Comparison of ENCODE assay signal across 8 cellular contexts in the genomic region with DNA sequence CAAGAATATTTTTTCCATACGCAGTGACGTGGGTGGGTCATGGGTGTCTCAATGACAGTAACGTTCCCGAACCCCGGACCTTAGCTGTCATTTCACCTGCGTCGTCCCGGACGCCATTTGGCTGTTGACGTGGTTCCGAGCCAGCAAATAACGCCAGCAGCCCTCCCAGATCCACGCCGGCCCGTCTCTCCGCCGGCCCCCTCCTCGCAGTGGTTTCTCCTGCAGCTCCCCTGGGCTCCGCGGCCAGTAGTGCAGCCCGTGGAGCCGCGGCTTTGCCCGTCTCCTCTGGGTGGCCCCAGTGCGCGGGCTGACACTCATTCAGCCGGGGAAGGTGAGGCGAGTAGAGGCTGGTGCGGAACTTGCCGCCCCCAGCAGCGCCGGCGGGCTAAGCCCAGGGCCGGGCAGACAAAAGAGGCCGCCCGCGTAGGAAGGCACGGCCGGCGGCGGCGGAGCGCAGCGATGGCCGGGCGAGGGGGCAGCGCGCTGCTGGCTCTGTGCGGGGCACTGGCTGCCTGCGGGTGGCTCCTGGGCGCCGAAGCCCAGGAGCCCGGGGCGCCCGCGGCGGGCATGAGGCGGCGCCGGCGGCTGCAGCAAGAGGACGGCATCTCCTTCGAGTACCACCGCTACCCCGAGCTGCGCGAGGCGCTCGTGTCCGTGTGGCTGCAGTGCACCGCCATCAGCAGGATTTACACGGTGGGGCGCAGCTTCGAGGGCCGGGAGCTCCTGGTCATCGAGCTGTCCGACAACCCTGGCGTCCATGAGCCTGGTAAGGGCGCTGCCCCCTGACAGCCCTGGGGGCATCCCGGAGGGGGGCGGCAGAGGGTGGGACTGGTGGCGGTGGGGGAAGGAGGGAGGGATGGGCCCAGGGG. TPM values are rescaled to one million over a fixed set of nuclear protein-coding genes. Genes with fewer than 3 reads are reported as not detected.
DNase-seq lines count a peak whose midpoint lies in the region; ATAC-seq and TF ChIP-seq lines count a peak whose summit lies in the region.

A gene (plus strand): TSS at position 246 of the 869 bp plus-strand sequence. CDS start 214 bp downstream, at position 460.

- 0 to 1% methylated on average over 24 to 61 of the region's 82 CpGs for WGBS in body of pancreas, 2 donors
- WGBS in hepatocyte (ENCODE audit: low lambda C conversion rate, missing lambda C conversion rate) = 1% methylated on average over 79 of the region's 82 CpGs

- H3K79me2 ChIP-seq in hepatocyte = no peaks in the 10 kb centered on the region

- H3K27me3 ChIP-seq in body of pancreas (no peaks in the 10 kb centered on the region), hepatocyte (peaks cover 5% of the 10 kb centered on the region)

- H3K27ac Mint-ChIP-seq in HFFc6 = no peak within 1 kb of the TSS

- H3K36me3 ChIP-seq in body of pancreas (replicated peaks in 1 of 2; ENCODE audit: insufficient read depth in 1 of 2, low read depth in 2 of 2) (no peaks in the 10 kb centered on the region), hepatocyte (replicated peaks; ENCODE audit: insufficient read depth, low read depth) (no peaks in the 10 kb centered on the region)

- H4K20me1 ChIP-seq in hepatocyte (ENCODE audit: insufficient read depth, poor library complexity, severe bottlenecking) = no peaks in the 10 kb centered on the region

- no peaks in the 10 kb centered on the region for H3K9me2 ChIP-seq in hepatocyte (replicated peaks; ENCODE audit: insufficient read depth)

- peak; percentile 91 for DNase-seq in GM03348 (ENCODE audit: low spot score)
- no peak for DNase-seq in HFFc6
- DNase-seq in NCI-H1105 treated with DMSO at 0.1 percent for 48 hours (lab: John Stamatoyannopoulos, UW) = peak; percentile 71
- peak; percentile 10 for DNase-seq in T-helper 9 cell
- peak; percentile 82 to 92 (median 88) for DNase-seq in body of pancreas
- DNase-seq in hepatocyte (ENCODE audit: low spot score) = peak; percentile 93
- DNase-seq in renal cortical epithelial cell (ENCODE audit: low read depth) = peak; percentile 42
- DNase-seq in HT-29 (ENCODE audit: low spot score) = no peak

- H3K4me1 ChIP-seq in body of pancreas = peaks cover 20% of the 10 kb centered on the region
- H3K4me1 ChIP-seq in hepatocyte (ENCODE audit: insufficient read depth) = no peaks in the 10 kb centered on the region

- no peaks in the 10 kb centered on the region; the same call in 1 of the 2 replicates for H3K9me3 Mint-ChIP-seq in HFFc6

- peak; percentile 80 to 94 (median 93) for TF ChIP-seq POLR2A in body of pancreas (IDR thresholded peaks at IDR 0.05)

- H3K27ac ChIP-seq in body of pancreas (peak within 1 kb of the TSS; percentile 17 to 88 (median 75)), hepatocyte (peak within 1 kb of the TSS; percentile 62)

- ATAC-seq in body of pancreas = peak; percentile 98

- no peaks in the 10 kb centered on the region for H3K9me3 ChIP-seq in body of pancreas
- no peaks in the 10 kb centered on the region for H3K9me3 ChIP-seq in hepatocyte (ENCODE audit: low read depth)

- peak; percentile 46 for TF ChIP-seq CTCF in HFFc6 (IDR thresholded peaks at IDR 0.05)
- peak in 6 of 7 experiments; percentile 34 to 88 (median 73) for TF ChIP-seq CTCF in body of pancreas (IDR thresholded peaks at IDR 0.05)
- peak; percentile 39 for TF ChIP-seq CTCF in hepatocyte (IDR thresholded peaks at IDR 0.05; ENCODE audit: poor library complexity)

- H3K4me3 ChIP-seq in body of pancreas = peak within 1 kb of the TSS; percentile 0 to 22
- peak within 1 kb of the TSS; percentile 66 for H3K4me3 ChIP-seq in hepatocyte

- H3K27me3 Mint-ChIP-seq in HFFc6 (ENCODE audit: insufficient read depth) = peaks cover 8% of the 10 kb centered on the region; the same call in 1 of the 2 replicates

- H3K4me2 ChIP-seq in hepatocyte = peak within 1 kb of the TSS; percentile 77

- intact Hi-C loops in body of pancreas (cut with DNase I) = no loop called here

- peak within 1 kb of the TSS; percentile 60 for H3K4me3 Mint-ChIP-seq in HFFc6

- no peaks in the 10 kb centered on the region for H3K4me1 Mint-ChIP-seq in HFFc6 (ENCODE audit: low read depth)

- peak within 1 kb of the TSS; percentile 88 for H2AFZ ChIP-seq in hepatocyte

- no peaks in the 10 kb centered on the region for H3K36me3 Mint-ChIP-seq in HFFc6 (ENCODE audit: low read depth)

RNA-seq across cellular contexts. Expression of the gene that starts here (rescaled TPM):
- under 1 TPM in 1 of 6 experiments, not detected in 5; 0.09 TPM for total RNA-seq in HFFc6 (2021; fragmentation: NEBNext Ultra II Directional; extraction: Animal tissue kit (Norgen Biotek cat#: 25700))
- total RNA-seq in body of pancreas (100 to 1,000 TPM in 1 of 2 donors, 10 to 100 TPM in 1; 71.6 to 108 TPM), hepatocyte (85.2 and 106 TPM in 2 replicates), renal cortical epithelial cell (6.9 and 32.8 TPM in 2 replicates)
- 60.9 and 66.4 TPM in 2 replicates for polyA plus RNA-seq in hepatocyte
- not detected in 2 replicates for total RNA-seq in HT-29 (2014; rRNA removed; shearing (Covaris generic))

Comparison
In these comparisons a context has a peak if more than half of its experiments do, and no peak if none do; other contexts are left out.
1. DNase-seq: peak in GM03348 (single experiment), NCI-H1105 treated with DMSO at 0.1 percent for 48 hours (single experiment), T-helper 9 cell (single experiment), body of pancreas (4 of 4), hepatocyte (single experiment) and renal cortical epithelial cell (single experiment); none in HFFc6 (single experiment) and HT-29 (single experiment).
2. Peak in every context shown above with its lines, with median percentiles within 50 percentile points of each other: CTCF ChIP-seq.